Comparison of ENCODE assay signal across 13 cellular contexts in the genomic region with DNA sequence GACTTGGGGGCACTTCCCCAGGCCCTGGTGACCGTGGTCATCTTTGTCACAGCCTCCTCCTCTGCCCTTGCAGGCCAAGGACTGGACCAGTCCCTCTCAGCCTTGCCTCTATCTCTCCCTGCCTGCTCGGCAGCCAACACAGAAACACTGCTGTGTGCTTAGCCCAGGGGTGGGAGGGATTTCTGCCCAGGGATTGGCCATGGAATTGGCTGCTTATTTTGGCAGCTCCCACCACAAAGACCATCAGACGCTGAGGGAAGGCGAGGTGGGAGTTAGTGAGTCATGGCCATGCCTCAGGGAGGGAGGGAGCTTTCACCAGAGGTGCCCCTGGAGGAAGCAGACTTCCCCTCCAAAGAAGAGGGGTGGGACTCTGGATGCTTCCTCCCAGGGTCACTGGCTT. TPM values are rescaled to one million over a fixed set of nuclear protein-coding genes. Genes with fewer than 3 reads are reported as not detected.
DNase-seq lines count a peak whose midpoint lies in the region; ATAC-seq and TF ChIP-seq lines count a peak whose summit lies in the region.
"Had no signal": no experiment of that assay in that cellular context is flagged by ENCODE, and none has a peak within 500 bp of the region (broad histone marks: within the 10 kb centered on the region; RNA-seq: fewer than 3 reads in every experiment).

No MANE protein-coding gene starts in this region.

- no peak overlapping the region for H3K27ac Mint-ChIP-seq in GM23338

- peaks cover 13% of the 10 kb centered on the region; the same call in 1 of the 2 replicates for H4K20me1 ChIP-seq in GM23338 (replicated peaks; ENCODE audit: insufficient read depth)

- H3F3A ChIP-seq in GM23338 (replicated peaks; ENCODE audit: low read depth), result no peaks in the 10 kb centered on the region

- TF ChIP-seq CTCF in fibroblast of mammary gland (conservative IDR thresholded peaks at IDR 0.05; ENCODE audit: control insufficient read depth, insufficient read depth, low read depth, low read length) (no peak), GM23338 (conservative IDR thresholded peaks at IDR 0.05; ENCODE audit: low read depth in 2 of 2) (no peak)

- WGBS in neuronal stem cell (ENCODE audit: extremely low coverage in 2 of 2, insufficient read length in 2 of 2, insufficient replicate concordance in 1 of 2), 2 donors, result no CpG with 5 or more reads among the region's 4 CpGs

- DNase-seq in SIG-M5 treated with dmso at 0.1 percent for 504 hours (lab: John Stamatoyannopoulos, UW; ENCODE audit: unreplicated experiment) (peak; percentile 35), SIG-M5 (lab: John Stamatoyannopoulos, UW) (no peak), fibroblast of mammary gland (ENCODE audit: low read depth) (peak; percentile 31), neuronal stem cell (ENCODE audit: low spot score) (no peak), GM23338 (ENCODE audit: low spot score) (no peak), HK-2 (ENCODE audit: unreplicated experiment) (no peak)
- DNase-seq in stimulated activated CD4-positive, alpha-beta T cell treated with anti-CD3 and anti-CD28 coated beads, Interleukin-15, amount 100 ng/mL, for 24 hours, result no peak
- DNase-seq: activated CD4-positive, alpha-beta T cell treated with anti-CD3 and anti-CD28 coated beads for 4 hours; DMS79; MM.1S; pancreas had no signal

- no peak overlapping the region for H4K8ac ChIP-seq in neuronal stem cell (ENCODE audit: low read depth, low read length)

- H3K4me3 ChIP-seq in fibroblast of mammary gland (ENCODE audit: control insufficient read depth, low read depth, low read length) (no peak overlapping the region), neuronal stem cell (ENCODE audit: low read length in 2 of 2) (no peak overlapping the region), GM23338 (no peak overlapping the region)
- H3K4me3 ChIP-seq: A549, pancreas had no signal

- no peaks in the 10 kb centered on the region for H3K9me2 ChIP-seq in GM23338 (ENCODE audit: insufficient read depth)

- no peak overlapping the region for H3K4me3 Mint-ChIP-seq in GM23338

- H2AFZ ChIP-seq in neuronal stem cell (ENCODE audit: low read length) (no peak overlapping the region), GM23338 (no peak overlapping the region)

- H3K18ac ChIP-seq in neuronal stem cell (ENCODE audit: low read length), result peak overlapping the region; percentile 35

- no peak overlapping the region for H4K91ac ChIP-seq in neuronal stem cell (ENCODE audit: low read depth, low read length, poor library complexity)

- H2BK5ac ChIP-seq in neuronal stem cell (ENCODE audit: low read length), result no peak overlapping the region

- no peaks in the 10 kb centered on the region for H3K79me2 ChIP-seq in GM23338 (replicated peaks; ENCODE audit: insufficient read depth)

- H3K27ac ChIP-seq in neuronal stem cell (replicated peaks; ENCODE audit: low read length) (no peak overlapping the region), GM23338 (ENCODE audit: low read depth) (no peak overlapping the region)
- H3K27ac ChIP-seq: A549, pancreas had no signal

- H3K9ac ChIP-seq in neuronal stem cell (ENCODE audit: low read depth, low read length, poor library complexity), result peak overlapping the region; percentile 7

- no peak overlapping the region for H2BK12ac ChIP-seq in neuronal stem cell (ENCODE audit: low read length)

- no peak overlapping the region for H3K23ac ChIP-seq in neuronal stem cell (ENCODE audit: low read depth, low read length, poor library complexity)

- H2AK5ac ChIP-seq in neuronal stem cell (ENCODE audit: low read depth, low read length), result peak overlapping the region; percentile 65

- peaks cover 3 to 11% of the 10 kb centered on the region in 2 donors for H3K4me1 ChIP-seq in neuronal stem cell (ENCODE audit: control insufficient read depth in 2 of 2, insufficient read depth in 1 of 2, low read depth in 1 of 2, low read length in 2 of 2)
- H3K4me1 ChIP-seq in GM23338 (ENCODE audit: insufficient read depth), result no peaks in the 10 kb centered on the region
- H3K4me1 ChIP-seq: A549, pancreas had no signal

- no peak for ATAC-seq in GM23338
- ATAC-seq in GM18520 (IDR thresholded peaks at IDR 0.05; ENCODE audit: unreplicated experiment), result no peak
- ATAC-seq: A549 had no signal

- no peaks in the 10 kb centered on the region; the same call in 2 of the 3 replicates for H3K4me1 Mint-ChIP-seq in GM23338

- H3K36me3 ChIP-seq in neuronal stem cell (replicated peaks in 1 of 2; ENCODE audit: control insufficient read depth in 2 of 2, insufficient read depth in 2 of 2, low read length in 2 of 2) (no peaks in the 10 kb centered on the region), GM23338 (ENCODE audit: insufficient read depth) (no peaks in the 10 kb centered on the region)
- H3K36me3 ChIP-seq: pancreas had no signal

- no peaks in the 10 kb centered on the region; the same call in 2 of the 3 replicates for H3K36me3 Mint-ChIP-seq in GM23338 (ENCODE audit: low read depth)

- no peak overlapping the region for H2BK120ac ChIP-seq in neuronal stem cell (ENCODE audit: low read depth, low read length)

- H3K14ac ChIP-seq in neuronal stem cell (ENCODE audit: low read length), result no peak overlapping the region

- no peak overlapping the region for H2BK15ac ChIP-seq in neuronal stem cell (ENCODE audit: low read length)

- H3K27me3 ChIP-seq in neuronal stem cell (ENCODE audit: control insufficient read depth in 3 of 3, insufficient read depth in 3 of 3, low read depth in 1 of 3, low read length in 3 of 3), result no peaks in the 10 kb centered on the region
- H3K27me3 ChIP-seq in GM23338 (ENCODE audit: insufficient read depth), result no peaks in the 10 kb centered on the region
- H3K27me3 ChIP-seq: pancreas had no signal

- H3K4me2 ChIP-seq in neuronal stem cell (ENCODE audit: insufficient read depth, low read length, poor library complexity, severe bottlenecking) (no peak overlapping the region), GM23338 (no peak overlapping the region)
- H3K4me2 ChIP-seq: A549 had no signal

- H3K9me3 ChIP-seq in neuronal stem cell (replicated peaks in 1 of 2; ENCODE audit: control insufficient read depth in 2 of 2, insufficient read depth in 1 of 2, low read depth in 1 of 2, low read length in 2 of 2), result peaks cover 0 to 2% of the 10 kb centered on the region in 2 donors
- H3K9me3 ChIP-seq: A549, pancreas had no signal

- H3K27me3 Mint-ChIP-seq in GM23338 (ENCODE audit: insufficient read depth, low read depth, poor library complexity), result peaks cover 2% of the 10 kb centered on the region

- no peaks in the 10 kb centered on the region for H3K9me3 Mint-ChIP-seq in GM23338

- H3K79me1 ChIP-seq in neuronal stem cell (ENCODE audit: low read depth, low read length), result no peaks in the 10 kb centered on the region

- no peak overlapping the region for H3K4ac ChIP-seq in neuronal stem cell (ENCODE audit: low read length)

RNA-seq across cellular contexts. Expression of a gene that starts 21.1 kb away (rescaled TPM):
- polyA plus RNA-seq in neuronal stem cell (2013, experiment 1 of 2), result 17.1 TPM
- 16.0 TPM for polyA plus RNA-seq in neuronal stem cell (2013, experiment 2 of 2)
- total RNA-seq in GM23338 (2014; rRNA removed; shearing (Covaris generic)), result 15.8 and 31.3 TPM in 2 replicates
- 2.8 and 3.1 TPM in 2 replicates for polyA plus RNA-seq in GM23338 (2016; fragmentation: Nextera tagmentation; extraction: Ambion mirVana)

Comparison
In these comparisons a context has a peak if more than half of its experiments do, and no peak if none do; other contexts are left out.
1. DNase-seq: peak in SIG-M5 treated with dmso at 0.1 percent for 504 hours (single experiment) and fibroblast of mammary gland (single experiment); none in SIG-M5 (single experiment), neuronal stem cell (single experiment), GM23338 (single experiment), HK-2 (single experiment) and stimulated activated CD4-positive, alpha-beta T cell treated with anti-CD3 and anti-CD28 coated beads, Interleukin-15, amount 100 ng/mL, for 24 hours (single experiment).